1 cellular context compared by ENCODE assay signal in genomic region chr16:57514891-57515600, GRCh38.
A peak's percentile ranks its signal among the peaks of the same experiment; 100 is the strongest.
TF ChIP-seq lines count a peak whose summit lies in the region.

No MANE protein-coding gene starts in this region.

TF ChIP-seq in HepG2, 621 proteins besides CTCF, POLR2A, EP300 and RAD21:
- TF ChIP-seq ZNF687 (CRISPR knock-in tag; IDR thresholded peaks at IDR 0.05) (peak; percentile 36; the same call in 1 of the 2 replicates), ZFX (CRISPR knock-in tag; IDR thresholded peaks at IDR 0.05; ENCODE audit: low read depth) (peak; percentile 8; the same call in 1 of the 2 replicates), ZNF276 (CRISPR knock-in tag; IDR thresholded peaks at IDR 0.05; ENCODE audit: low read depth) (no peak), ISL2 (CRISPR knock-in tag; IDR thresholded peaks at IDR 0.05) (no peak), PLRG1 (conservative IDR thresholded peaks at IDR 0.05) (no peak), ZFP91 (CRISPR knock-in tag; IDR thresholded peaks at IDR 0.05; ENCODE audit: borderline replicate concordance) (0 out of 2 replicates have a peak, but pooled peaks have one; percentile 21)
